ENCODE assay signal across 21 cellular contexts in genomic region chr14:54086780-54087179, GRCh38.
"Had no signal": no experiment of that assay in that cellular context is flagged by ENCODE, and none has a peak within 500 bp of the region (broad histone marks: within the 10 kb centered on the region; RNA-seq: fewer than 3 reads in every experiment).

No MANE protein-coding gene starts in this region.

- H3K27ac Mint-ChIP-seq: activated B cell treated with CpG ODN at 0.5 μM for 24 hours; activated CD4-positive, alpha-beta T cell treated with anti-CD3 and anti-CD28 coated beads, Interleukin-2, amount 10 ng/mL, durations not matched to agents 7 days and 5 days; activated naive CD4-positive, alpha-beta T cell treated with anti-CD3 and anti-CD28 coated beads, Interleukin-2, amount 50 U/mL, for 72 hours; activated T-cell treated with anti-CD3 and anti-CD28 coated beads, Interleukin-2, amount 50 U/mL, for 72 hours; brain; natural killer cell treated with Interleukin-12 subunit alpha and Interleukin-12 subunit beta and Interleukin-15 and Interleukin-18, amount 100 ng/mL, for 72 hours; stimulated activated naive B cell treated with anti-CD40 and anti-IgM and Interleukin-4, amounts not matched to agents 10 μg/mL and 1 μg/mL and 100 μg/mL, for 72 hours; T-helper 2 cell treated with Interferon-gamma antibody and Interleukin-4, amounts not matched to agents 5 μg/mL and 100 μg/mL, for 36 hours had no signal

- H3K27ac ChIP-seq: foreskin keratinocyte, thyroid gland had no signal

- H3K27me3 Mint-ChIP-seq: activated B cell treated with CpG ODN at 0.5 μM for 24 hours; activated CD4-positive, alpha-beta T cell treated with anti-CD3 and anti-CD28 coated beads, Interleukin-2, amount 10 ng/mL, durations not matched to agents 7 days and 5 days; brain; central memory CD8-positive, alpha-beta T cell; natural killer cell treated with Interleukin-12 subunit alpha and Interleukin-12 subunit beta and Interleukin-15 and Interleukin-18, amount 100 ng/mL, for 72 hours; stimulated activated naive B cell treated with anti-CD40 and anti-IgM and Interleukin-4, amounts not matched to agents 10 μg/mL and 1 μg/mL and 100 μg/mL, for 72 hours had no signal

- H3K27me3 ChIP-seq: esophagus squamous epithelium, foreskin keratinocyte, thyroid gland had no signal

- H3K4me3 ChIP-seq: esophagus squamous epithelium, thyroid gland had no signal

- DNase-seq: activated B cell treated with CpG ODN at 0.5 μM for 24 hours; activated CD4-positive, alpha-beta T cell treated with anti-CD3 and anti-CD28 coated beads, Interleukin-2, amount 10 ng/mL, durations not matched to agents 7 days and 5 days; activated CD8-positive, alpha-beta memory T cell treated with anti-CD3 and anti-CD28 coated beads, Interleukin-2, amount 50 U/mL, for 48 hours; activated gamma-delta T cell; activated T-cell treated with anti-CD3 and anti-CD28 coated beads, Interleukin-2, amount 50 U/mL, for 72 hours; cortex of kidney; effector CD8-positive, alpha-beta T cell; esophagus squamous epithelium; foreskin keratinocyte; head of caudate nucleus; left cardiac atrium; mammary epithelial cell; stimulated activated CD4-positive, alpha-beta T cell treated with anti-CD3 and anti-CD28 coated beads, Interleukin-15, amount 100 ng/mL, for 24 hours; stimulated activated CD4-positive, alpha-beta T cell treated with anti-CD3 and anti-CD28 coated beads, Interleukin-4, amount 100 ng/mL, for 1 hour; stimulated activated naive B cell treated with anti-CD40 and anti-IgM and Interleukin-4, amounts not matched to agents 10 μg/mL and 1 μg/mL and 100 μg/mL, for 72 hours; thyroid gland had no signal

- H3K4me1 ChIP-seq: esophagus squamous epithelium, foreskin keratinocyte had no signal

- ATAC-seq: activated naive CD4-positive, alpha-beta T cell treated with anti-CD3 and anti-CD28 coated beads, Interleukin-2, amount 50 U/mL, for 72 hours; activated T-cell treated with anti-CD3 and anti-CD28 coated beads, Interleukin-2, amount 50 U/mL, for 72 hours; foreskin keratinocyte; left cardiac atrium; natural killer cell treated with Interleukin-12 subunit alpha and Interleukin-12 subunit beta and Interleukin-15 and Interleukin-18, amount 100 ng/mL, for 72 hours; stimulated activated naive B cell treated with anti-CD40 and anti-IgM and Interleukin-4, amounts not matched to agents 10 μg/mL and 1 μg/mL and 100 μg/mL, for 72 hours had no signal

- H3K36me3 Mint-ChIP-seq: activated naive CD4-positive, alpha-beta T cell treated with anti-CD3 and anti-CD28 coated beads, Interleukin-2, amount 50 U/mL, for 72 hours; brain; natural killer cell treated with Interleukin-12 subunit alpha and Interleukin-12 subunit beta and Interleukin-15 and Interleukin-18, amount 100 ng/mL, for 72 hours; stimulated activated naive B cell treated with anti-CD40 and anti-IgM and Interleukin-4, amounts not matched to agents 10 μg/mL and 1 μg/mL and 100 μg/mL, for 72 hours had no signal

- H3K9me3 Mint-ChIP-seq: activated B cell treated with CpG ODN at 0.5 μM for 24 hours; activated CD4-positive, alpha-beta T cell treated with anti-CD3 and anti-CD28 coated beads, Interleukin-2, amount 10 ng/mL, durations not matched to agents 7 days and 5 days; stimulated activated naive B cell treated with anti-CD40 and anti-IgM and Interleukin-4, amounts not matched to agents 10 μg/mL and 1 μg/mL and 100 μg/mL, for 72 hours; T-helper 2 cell treated with Interferon-gamma antibody and Interleukin-4, amounts not matched to agents 5 μg/mL and 100 μg/mL, for 36 hours had no signal

- H3K36me3 ChIP-seq: esophagus squamous epithelium, thyroid gland had no signal

- H3K4me3 Mint-ChIP-seq: activated B cell treated with CpG ODN at 0.5 μM for 24 hours; activated CD4-positive, alpha-beta T cell treated with anti-CD3 and anti-CD28 coated beads, Interleukin-2, amount 10 ng/mL, durations not matched to agents 7 days and 5 days; activated T-cell treated with anti-CD3 and anti-CD28 coated beads, Interleukin-2, amount 50 U/mL, for 72 hours; brain; central memory CD8-positive, alpha-beta T cell; natural killer cell treated with Interleukin-12 subunit alpha and Interleukin-12 subunit beta and Interleukin-15 and Interleukin-18, amount 100 ng/mL, for 72 hours; stimulated activated naive B cell treated with anti-CD40 and anti-IgM and Interleukin-4, amounts not matched to agents 10 μg/mL and 1 μg/mL and 100 μg/mL, for 72 hours; T-helper 2 cell treated with Interferon-gamma antibody and Interleukin-4, amounts not matched to agents 5 μg/mL and 100 μg/mL, for 36 hours had no signal

- H3K4me1 Mint-ChIP-seq: activated B cell treated with CpG ODN at 0.5 μM for 24 hours; activated CD4-positive, alpha-beta T cell treated with anti-CD3 and anti-CD28 coated beads, Interleukin-2, amount 10 ng/mL, durations not matched to agents 7 days and 5 days; brain; central memory CD8-positive, alpha-beta T cell; stimulated activated naive B cell treated with anti-CD40 and anti-IgM and Interleukin-4, amounts not matched to agents 10 μg/mL and 1 μg/mL and 100 μg/mL, for 72 hours had no signal

- H3K9me3 ChIP-seq: esophagus squamous epithelium, thyroid gland had no signal
